ENCODE assay signal across 8 cellular contexts in the genomic region with DNA sequence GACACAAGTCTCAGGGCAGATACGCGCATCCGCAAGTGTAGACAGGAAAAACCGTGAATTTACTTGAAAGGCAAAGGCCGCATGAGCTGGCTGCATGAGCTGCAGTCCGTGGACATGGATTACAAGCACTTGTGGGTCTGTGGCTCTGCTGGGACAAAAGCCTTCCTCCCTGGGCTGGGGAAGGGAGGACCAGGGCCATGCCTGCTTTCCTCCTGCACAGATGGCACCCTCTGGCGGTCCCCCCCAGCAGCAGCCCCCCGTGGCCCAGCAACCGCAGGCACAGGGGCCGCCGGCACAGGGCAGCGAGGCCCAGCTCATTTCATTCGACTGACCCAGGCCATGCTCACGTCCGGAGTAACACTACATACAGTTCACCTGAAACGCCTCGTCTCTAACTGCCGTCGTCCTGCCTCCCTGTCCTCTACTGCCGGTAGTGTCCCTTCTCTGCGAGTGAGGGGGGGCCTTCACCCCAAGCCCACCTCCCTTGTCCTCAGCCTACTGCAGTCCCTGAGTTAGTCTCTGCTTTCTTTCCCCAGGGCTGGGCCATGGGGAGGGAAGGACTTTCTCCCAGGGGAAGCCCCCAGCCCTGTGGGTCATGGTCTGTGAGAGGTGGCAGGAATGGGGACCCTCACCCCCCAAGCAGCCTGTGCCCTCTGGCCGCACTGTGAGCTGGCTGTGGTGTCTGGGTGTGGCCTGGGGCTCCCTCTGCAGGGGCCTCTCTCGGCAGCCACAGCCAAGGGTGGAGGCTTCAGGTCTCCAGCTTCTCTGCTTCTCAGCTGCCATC. TPM values are rescaled to one million over a fixed set of nuclear protein-coding genes. Genes with fewer than 3 reads are reported as not detected.
DNase-seq lines count a peak whose midpoint lies in the region; ATAC-seq lines count a peak whose summit lies in the region.

No MANE protein-coding gene starts in this region.

- peaks cover 24% of the 10 kb centered on the region for H3K36me3 ChIP-seq in CD4-positive, CD25-positive, alpha-beta regulatory T cell (ENCODE audit: control insufficient read depth, insufficient read depth, low read length)
- peaks cover 38% of the 10 kb centered on the region for H3K36me3 ChIP-seq in muscle layer of colon (ENCODE audit: insufficient read depth, low read length)

- H3K27me3 Mint-ChIP-seq in CD4-positive, CD25-positive, alpha-beta regulatory T cell, result no peaks in the 10 kb centered on the region
- H3K27me3 Mint-ChIP-seq in activated naive CD8-positive, alpha-beta T cell treated with anti-CD3 and anti-CD28 coated beads, Interleukin-2, amount 50 U/mL, for 24 hours, result no peaks in the 10 kb centered on the region

- no peaks in the 10 kb centered on the region for H3K9me3 Mint-ChIP-seq in CD4-positive, CD25-positive, alpha-beta regulatory T cell
- no peaks in the 10 kb centered on the region for H3K9me3 Mint-ChIP-seq in activated naive CD8-positive, alpha-beta T cell treated with anti-CD3 and anti-CD28 coated beads, Interleukin-2, amount 50 U/mL, for 24 hours

- DNase-seq in CD4-positive, CD25-positive, alpha-beta regulatory T cell, result no peak
- DNase-seq in HT-29 (ENCODE audit: low spot score) (peak; percentile 19), AG08396 (ENCODE audit: low spot score) (no peak), DMS79 treated with DMSO at 0.1 percent for 48 hours (lab: John Stamatoyannopoulos, UW) (no peak)
- peak; percentile 38 for DNase-seq in activated naive CD8-positive, alpha-beta T cell treated with anti-CD3 and anti-CD28 coated beads, Interleukin-2, amount 50 U/mL, for 24 hours

- H3K4me1 ChIP-seq in CD4-positive, CD25-positive, alpha-beta regulatory T cell (ENCODE audit: control insufficient read depth, insufficient read depth, low read length, poor library complexity, severe bottlenecking), result peaks cover 35% of the 10 kb centered on the region
- peaks cover 22% of the 10 kb centered on the region for H3K4me1 ChIP-seq in muscle layer of colon (ENCODE audit: insufficient read depth, low read length)

- peak overlapping the region; percentile 99 for H3K9ac ChIP-seq in muscle layer of colon (ENCODE audit: low read length)

- H3K4me3 Mint-ChIP-seq in CD4-positive, CD25-positive, alpha-beta regulatory T cell, result peak overlapping the region; percentile 63 to 94 (median 90)
- peak overlapping the region; percentile 90 for H3K4me3 Mint-ChIP-seq in activated naive CD8-positive, alpha-beta T cell treated with anti-CD3 and anti-CD28 coated beads, Interleukin-2, amount 50 U/mL, for 24 hours

- peaks cover 16% of the 10 kb centered on the region for H3K36me3 Mint-ChIP-seq in CD4-positive, CD25-positive, alpha-beta regulatory T cell
- peaks cover 52% of the 10 kb centered on the region for H3K36me3 Mint-ChIP-seq in activated naive CD8-positive, alpha-beta T cell treated with anti-CD3 and anti-CD28 coated beads, Interleukin-2, amount 50 U/mL, for 24 hours (ENCODE audit: low read depth)

- H3K4me3 ChIP-seq in CD4-positive, CD25-positive, alpha-beta regulatory T cell (ENCODE audit: low read depth, low read length), result no peak overlapping the region
- H3K4me3 ChIP-seq in muscle layer of colon (ENCODE audit: low read depth in 1 of 2, low read length in 2 of 2), result peak overlapping the region in 1 of 2 donors; percentile 95

- peak overlapping the region in 1 of 3 donors; percentile 14 for H3K27ac Mint-ChIP-seq in CD4-positive, CD25-positive, alpha-beta regulatory T cell
- peak overlapping the region; percentile 95 for H3K27ac Mint-ChIP-seq in activated naive CD8-positive, alpha-beta T cell treated with anti-CD3 and anti-CD28 coated beads, Interleukin-2, amount 50 U/mL, for 24 hours

- peaks cover 0 to 44% (median 6%) of the 10 kb centered on the region in 4 donors for H3K4me1 Mint-ChIP-seq in CD4-positive, CD25-positive, alpha-beta regulatory T cell
- H3K4me1 Mint-ChIP-seq in activated naive CD8-positive, alpha-beta T cell treated with anti-CD3 and anti-CD28 coated beads, Interleukin-2, amount 50 U/mL, for 24 hours, result peaks cover 30% of the 10 kb centered on the region

- no peaks in the 10 kb centered on the region for H3K9me3 ChIP-seq in CD4-positive, CD25-positive, alpha-beta regulatory T cell (ENCODE audit: control insufficient read depth in 2 of 2, low read length in 2 of 2)
- no peaks in the 10 kb centered on the region for H3K9me3 ChIP-seq in muscle layer of colon (ENCODE audit: low read length)

- ATAC-seq in CD4-positive, CD25-positive, alpha-beta regulatory T cell (ENCODE audit: low read depth in 2 of 2), result no peak
- peak; percentile 20 for ATAC-seq in activated naive CD8-positive, alpha-beta T cell treated with anti-CD3 and anti-CD28 coated beads, Interleukin-2, amount 50 U/mL, for 24 hours
- ATAC-seq in GM19351 (IDR thresholded peaks at IDR 0.05; ENCODE audit: unreplicated experiment), result no peak
- no peak for ATAC-seq in GM18868 (IDR thresholded peaks at IDR 0.05; ENCODE audit: unreplicated experiment)

- H3K27me3 ChIP-seq in CD4-positive, CD25-positive, alpha-beta regulatory T cell (ENCODE audit: control insufficient read depth, insufficient read depth, low read length), result no peaks in the 10 kb centered on the region
- no peaks in the 10 kb centered on the region for H3K27me3 ChIP-seq in muscle layer of colon (ENCODE audit: control insufficient read depth in 1 of 2, insufficient read depth in 2 of 2, low read length in 2 of 2)

- H3K27ac ChIP-seq in CD4-positive, CD25-positive, alpha-beta regulatory T cell (ENCODE audit: insufficient read depth, low read length, poor library complexity, severe bottlenecking), result peak overlapping the region; percentile 47
- H3K27ac ChIP-seq in muscle layer of colon (ENCODE audit: low read depth, low read length), result no peak overlapping the region

RNA-seq across cellular contexts. Expression of a gene that starts 1.7 kb away (rescaled TPM):
- total RNA-seq in CD4-positive, CD25-positive, alpha-beta regulatory T cell, result 18.5 TPM
- polyA plus RNA-seq in CD4-positive, CD25-positive, alpha-beta regulatory T cell, result 10 to 100 TPM; 45.1 to 49.2 (median 47.2) TPM
- total RNA-seq in HT-29 (2014; rRNA removed; shearing (Covaris generic)), result 72.5 and 88.4 TPM in 2 replicates

RNA-seq across cellular contexts. Expression of a gene that starts 10.6 kb away (rescaled TPM):
- 2.5 TPM for total RNA-seq in CD4-positive, CD25-positive, alpha-beta regulatory T cell
- 1 to 10 TPM; 3.4 to 4.3 (median 3.7) TPM for polyA plus RNA-seq in CD4-positive, CD25-positive, alpha-beta regulatory T cell
- total RNA-seq in HT-29 (2014; rRNA removed; shearing (Covaris generic)), result 199 and 209 TPM in 2 replicates

RNA-seq across cellular contexts. Expression of a gene that starts 17.7 kb away (rescaled TPM):
- 148 TPM for total RNA-seq in CD4-positive, CD25-positive, alpha-beta regulatory T cell
- 10 to 100 TPM; 23.4 to 30.5 (median 27.7) TPM for polyA plus RNA-seq in CD4-positive, CD25-positive, alpha-beta regulatory T cell
- 177 and 183 TPM in 2 replicates for total RNA-seq in HT-29 (2014; rRNA removed; shearing (Covaris generic))

RNA-seq across cellular contexts. Expression of a gene that starts 17.9 kb away (rescaled TPM):
- total RNA-seq in CD4-positive, CD25-positive, alpha-beta regulatory T cell, result 34.7 TPM
- 10 to 100 TPM; 24.7 to 27.7 (median 26.3) TPM for polyA plus RNA-seq in CD4-positive, CD25-positive, alpha-beta regulatory T cell
- 36.5 and 39.7 TPM in 2 replicates for total RNA-seq in HT-29 (2014; rRNA removed; shearing (Covaris generic))

RNA-seq across cellular contexts. Expression of a gene that starts 34.9 kb away (rescaled TPM):
- 30.4 TPM for total RNA-seq in CD4-positive, CD25-positive, alpha-beta regulatory T cell
- 10 to 100 TPM; 10.2 to 14.3 (median 12.0) TPM for polyA plus RNA-seq in CD4-positive, CD25-positive, alpha-beta regulatory T cell
- total RNA-seq in HT-29 (2014; rRNA removed; shearing (Covaris generic)), result 33.8 and 33.9 TPM in 2 replicates

Comparison
In these comparisons a context has a peak if more than half of its experiments do, and no peak if none do; other contexts are left out.
1. DNase-seq: peak in HT-29 (single experiment) and activated naive CD8-positive, alpha-beta T cell treated with anti-CD3 and anti-CD28 coated beads, Interleukin-2, amount 50 U/mL, for 24 hours (single experiment); none in CD4-positive, CD25-positive, alpha-beta regulatory T cell (0 of 3), AG08396 (single experiment) and DMS79 treated with DMSO at 0.1 percent for 48 hours (single experiment).
2. RNA of a gene that starts 10.6 kb away (total RNA-seq): 199 to 209 TPM in HT-29; 2.5 TPM in CD4-positive, CD25-positive, alpha-beta regulatory T cell (single experiment); every median in the first group is over 10 times any median in the second.